Comparison of ENCODE assay signal across 33 cellular contexts in genomic region chr6:85797993-85798392, GRCh38.
DNase-seq lines count a peak whose midpoint lies in the region; ATAC-seq and TF ChIP-seq lines count a peak whose summit lies in the region.
"Had no signal": no experiment of that assay in that cellular context is flagged by ENCODE, and none has a peak within 500 bp of the region (broad histone marks: within the 10 kb centered on the region; RNA-seq: fewer than 3 reads in every experiment).

No MANE protein-coding gene starts in this region.

- no peaks in the 10 kb centered on the region for H3K4me1 Mint-ChIP-seq in effector memory CD8-positive, alpha-beta T cell (ENCODE audit: low read depth in 2 of 2)
- H3K4me1 Mint-ChIP-seq: immature natural killer cell, memory B cell, neural crest cell had no signal

- H3K9me3 ChIP-seq in right cardiac atrium (ENCODE audit: control insufficient read depth, low read length) (no peaks in the 10 kb centered on the region), heart left ventricle (no peaks in the 10 kb centered on the region)
- H3K9me3 ChIP-seq: BLaER1, HAP-1, right atrium auricular region, spleen, vagina had no signal

- H3K4me3 ChIP-seq in right cardiac atrium (ENCODE audit: low read length) (no peak overlapping the region), heart left ventricle (no peak overlapping the region), fibroblast of pulmonary artery (replicated peaks; ENCODE audit: low read depth, low read length) (no peak overlapping the region)
- H3K4me3 ChIP-seq: BLaER1, HAP-1, PC-9, right atrium auricular region, spleen, vagina had no signal

- no peak overlapping the region for H3K4me3 Mint-ChIP-seq in effector memory CD8-positive, alpha-beta T cell
- H3K4me3 Mint-ChIP-seq: activated CD8-positive, alpha-beta T cell treated with anti-CD3 and anti-CD28 coated beads for 36 hours; brain; immature natural killer cell; memory B cell; neural crest cell had no signal

- no peak for ATAC-seq in right cardiac atrium
- no peak for ATAC-seq in heart left ventricle
- ATAC-seq in effector memory CD8-positive, alpha-beta T cell (replicated peaks), result no peak
- ATAC-seq in GM19351 (IDR thresholded peaks at IDR 0.05; ENCODE audit: unreplicated experiment), result no peak
- ATAC-seq: activated CD8-positive, alpha-beta T cell treated with anti-CD3 and anti-CD28 coated beads for 36 hours; HepG2; Right ventricle myocardium inferior; stimulated activated naive CD8-positive, alpha-beta T cell treated with anti-CD3 and anti-CD28 coated beads, Interleukin-15, Interleukin-2, amounts not matched to agents 100 U/mL and 50 U/mL, for 24 hours had no signal

- H3K4me1 ChIP-seq in right cardiac atrium (ENCODE audit: control insufficient read depth, insufficient read depth, low read length) (no peaks in the 10 kb centered on the region), heart left ventricle (no peaks in the 10 kb centered on the region)
- H3K4me1 ChIP-seq: BLaER1, HAP-1, parathyroid adenoma, right atrium auricular region, spleen, vagina had no signal

- WGBS in right cardiac atrium, result 41% methylated on average over 2 of the region's 2 CpGs
- WGBS in heart left ventricle, 4 donors, result 40 to 60% (median 49%) methylated on average over 2 of the region's 2 CpGs

- DNase-seq in right cardiac atrium, result peak in 2 of 3 donors; percentile 41 to 49
- DNase-seq in heart left ventricle, result no peak
- peak; percentile 10 for DNase-seq in fibroblast of pulmonary artery (ENCODE audit: low read depth)
- DNase-seq in activated naive CD4-positive, alpha-beta T cell (lab: John Stamatoyannopoulos, UW), result no peak
- no peak for DNase-seq in effector memory CD8-positive, alpha-beta T cell
- no peak for DNase-seq in activated CD4-positive, alpha-beta T cell treated with anti-CD3 and anti-CD28 coated beads for 4 hours
- DNase-seq: ACHN; activated CD8-positive, alpha-beta T cell treated with anti-CD3 and anti-CD28 coated beads for 36 hours; activated naive CD4-positive, alpha-beta T cell treated with anti-CD3 and anti-CD28 coated beads, Interleukin-2, amount 50 U/mL, for 16 hours; amniotic stem cell; COR-L47; DMS79; GF-D8; immature natural killer cell; Karpas-422; NCI-H146; PC-9; spleen; stimulated activated CD4-positive, alpha-beta T cell treated with anti-CD3 and anti-CD28 coated beads, Interleukin-2, amount 100 ng/mL, for 24 hours; stimulated activated naive CD8-positive, alpha-beta T cell treated with anti-CD3 and anti-CD28 coated beads, Interleukin-15, Interleukin-2, amounts not matched to agents 100 U/mL and 50 U/mL, for 24 hours; T-helper 2 cell had no signal

- H3K27ac ChIP-seq in right cardiac atrium (ENCODE audit: low read length) (no peak overlapping the region), heart left ventricle (no peak overlapping the region)
- H3K27ac ChIP-seq: BLaER1, parathyroid adenoma, PC-9, right atrium auricular region, spleen, vagina had no signal

- H3K27ac Mint-ChIP-seq in effector memory CD8-positive, alpha-beta T cell, result no peak overlapping the region
- H3K27ac Mint-ChIP-seq: activated CD8-positive, alpha-beta T cell treated with anti-CD3 and anti-CD28 coated beads for 36 hours; brain; immature natural killer cell; memory B cell had no signal

- intact Hi-C loops in right cardiac atrium (cut with DNase I), result no loop called here
- intact Hi-C loops in heart left ventricle (cut with DNase I), result no loop called here

- peaks cover 10 to 19% of the 10 kb centered on the region in 2 donors for H3K27me3 Mint-ChIP-seq in effector memory CD8-positive, alpha-beta T cell
- H3K27me3 Mint-ChIP-seq: brain had no signal

- H3K36me3 Mint-ChIP-seq in effector memory CD8-positive, alpha-beta T cell (ENCODE audit: insufficient read depth), result no peaks in the 10 kb centered on the region
- H3K36me3 Mint-ChIP-seq: brain, immature natural killer cell, memory B cell had no signal

- TF ChIP-seq CTCF in heart left ventricle (IDR thresholded peaks at IDR 0.05) (no peak), fibroblast of pulmonary artery (IDR thresholded peaks at IDR 0.05; ENCODE audit: low read length, missing control alignments) (no peak)

- H3K36me3 ChIP-seq in heart left ventricle, result no peaks in the 10 kb centered on the region
- H3K36me3 ChIP-seq: BLaER1, HAP-1, right atrium auricular region, spleen, vagina had no signal

- no peaks in the 10 kb centered on the region for H3K27me3 ChIP-seq in right cardiac atrium (ENCODE audit: control insufficient read depth, insufficient read depth)
- no peaks in the 10 kb centered on the region for H3K27me3 ChIP-seq in heart left ventricle
- H3K27me3 ChIP-seq: BLaER1, right atrium auricular region, spleen, vagina had no signal

- H3K9me3 Mint-ChIP-seq in effector memory CD8-positive, alpha-beta T cell, result no peaks in the 10 kb centered on the region
- H3K9me3 Mint-ChIP-seq: activated CD8-positive, alpha-beta T cell treated with anti-CD3 and anti-CD28 coated beads for 36 hours; memory B cell; neural crest cell had no signal

- no peak for TF ChIP-seq POLR2A in heart left ventricle (IDR thresholded peaks at IDR 0.05)

TF ChIP-seq in PFSK-1, 5 proteins besides CTCF, POLR2A, EP300 and RAD21:
- TF ChIP-seq FOXP2 (optimal IDR thresholded peaks at IDR 0.05; ENCODE audit: borderline replicate concordance, extremely low read depth, extremely low read length, insufficient read depth) (no peak), SIN3A (IDR thresholded peaks at IDR 0.05; ENCODE audit: borderline replicate concordance, insufficient read depth, low read length) (peak; percentile 67; the same call in 1 of the 2 replicates), REST (IDR thresholded peaks at IDR 0.05; ENCODE audit: insufficient read depth in 1 of 2, low read depth in 2 of 2, low read length in 2 of 2) (no peak), TAF1 (IDR thresholded peaks at IDR 0.05; ENCODE audit: borderline replicate concordance, insufficient read depth, low read length) (no peak)

Comparison
In these comparisons a context has a peak if more than half of its experiments do, and no peak if none do; other contexts are left out.
1. DNase-seq: peak in right cardiac atrium (2 of 3) and fibroblast of pulmonary artery (single experiment); none in heart left ventricle (0 of 5), activated naive CD4-positive, alpha-beta T cell (0 of 4), effector memory CD8-positive, alpha-beta T cell (0 of 3) and activated CD4-positive, alpha-beta T cell treated with anti-CD3 and anti-CD28 coated beads for 4 hours (0 of 2).